Comparison of ENCODE assay signal across 32 cellular contexts in the genomic region with DNA sequence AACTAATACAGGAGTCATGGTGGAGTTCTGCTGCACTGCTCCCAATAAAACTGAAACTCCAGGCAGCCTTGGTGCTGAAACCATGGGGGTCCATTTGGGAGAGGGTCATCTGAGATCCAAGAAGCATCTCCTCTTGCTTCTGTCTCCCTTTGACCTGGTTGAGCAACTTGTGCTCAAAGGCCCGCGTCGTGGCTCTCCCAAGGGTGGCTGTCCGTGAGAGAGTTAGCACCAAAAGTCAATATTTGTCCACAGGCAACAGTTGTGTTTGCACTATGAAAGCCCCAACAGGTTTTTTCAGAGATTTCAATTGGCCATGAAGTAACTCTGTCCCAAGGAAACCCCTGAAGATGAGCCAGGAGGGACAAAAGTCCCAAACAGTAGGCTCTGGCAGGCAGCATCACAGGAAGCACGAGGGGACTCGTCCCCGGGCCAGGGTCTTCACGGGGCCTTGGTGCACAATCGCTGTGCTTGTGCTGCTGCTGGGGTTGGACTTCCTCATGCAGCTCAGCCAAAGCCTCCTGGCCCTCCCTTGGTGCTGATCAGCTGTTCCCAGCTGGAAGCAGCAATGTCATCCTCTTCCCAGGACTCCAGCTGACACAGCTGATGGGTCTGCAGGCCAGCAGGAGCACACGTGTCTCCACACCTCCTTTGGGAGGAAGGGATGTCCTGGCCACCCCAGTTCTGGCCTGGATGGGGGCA. TPM values are rescaled to one million over a fixed set of nuclear protein-coding genes. Genes with fewer than 3 reads are reported as not detected.
DNase-seq lines count a peak whose midpoint lies in the region; ATAC-seq and TF ChIP-seq lines count a peak whose summit lies in the region.
"Had no signal": no experiment of that assay in that cellular context is flagged by ENCODE, and none has a peak within 500 bp of the region (broad histone marks: within the 10 kb centered on the region; RNA-seq: fewer than 3 reads in every experiment).

No MANE protein-coding gene starts in this region.

- TF ChIP-seq CTCF in Caco-2 (IDR thresholded peaks at IDR 0.05; ENCODE audit: insufficient read depth in 1 of 2, low read depth in 1 of 2, low read length in 1 of 2, severe bottlenecking in 1 of 2, unreplicated experiment in 1 of 2), result no peak
- TF ChIP-seq CTCF in VCaP (conservative IDR thresholded peaks at IDR 0.05), result no peak

- CTCF ChIA-PET in Caco-2 (lab: Charles Lee), result no interaction called here

- H3K9me3 Mint-ChIP-seq in Caco-2 (ENCODE audit: unreplicated experiment), result peaks cover 10% of the 10 kb centered on the region
- H3K9me3 Mint-ChIP-seq: activated CD4-positive, alpha-beta T cell treated with anti-CD3 and anti-CD28 coated beads, Interleukin-2, amount 10 ng/mL, durations not matched to agents 24 days and 14 days; activated naive CD4-positive, alpha-beta T cell treated with anti-CD3 and anti-CD28 coated beads, Interleukin-2, amount 50 U/mL, for 24 hours; activated T-helper 2 cell treated with anti-CD3 and anti-CD28 coated beads, Interferon-gamma antibody, Interleukin-2, Interleukin-4, amounts not matched to agents 10 μg/mL and 5 μg/mL and 100 μg/mL, durations not matched to agents 14 hours and 24 hours and 36 hours had no signal

- H3K36me3 ChIP-seq in Caco-2 (ENCODE audit: control insufficient read depth, insufficient read depth, low read length), result no peaks in the 10 kb centered on the region; the same call in 1 of the 2 replicates
- H3K36me3 ChIP-seq: BE2C, brain microvascular endothelial cell, HAP-1, heart right ventricle, ovary, SJSA1, uterus had no signal

- no peak overlapping the region for H3K27ac Mint-ChIP-seq in Caco-2 (ENCODE audit: unreplicated experiment)
- H3K27ac Mint-ChIP-seq: activated CD4-positive, alpha-beta T cell treated with anti-CD3 and anti-CD28 coated beads, Interleukin-2, amount 10 ng/mL, durations not matched to agents 24 days and 14 days; activated naive CD4-positive, alpha-beta T cell treated with anti-CD3 and anti-CD28 coated beads, Interleukin-2, amount 50 U/mL, for 24 hours; activated T-helper 2 cell treated with anti-CD3 and anti-CD28 coated beads, Interferon-gamma antibody, Interleukin-2, Interleukin-4, amounts not matched to agents 10 μg/mL and 5 μg/mL and 100 μg/mL, durations not matched to agents 14 hours and 24 hours and 36 hours had no signal

- BruUV-seq in Caco-2 (replicated peaks; lab: Mats Ljungman, UMichigan), result no TSS peak

- no peak overlapping the region for H3K4me3 Mint-ChIP-seq in Caco-2 (ENCODE audit: unreplicated experiment)
- H3K4me3 Mint-ChIP-seq: activated CD4-positive, alpha-beta T cell treated with anti-CD3 and anti-CD28 coated beads, Interleukin-2, amount 10 ng/mL, durations not matched to agents 24 days and 14 days; activated naive CD4-positive, alpha-beta T cell treated with anti-CD3 and anti-CD28 coated beads, Interleukin-2, amount 50 U/mL, for 24 hours; neural crest cell had no signal

- no peaks in the 10 kb centered on the region for H3K9me3 ChIP-seq in Caco-2
- H3K9me3 ChIP-seq: BE2C, HAP-1, ovary, SJSA1, testis, uterus had no signal

- no peaks in the 10 kb centered on the region for H3K27me3 Mint-ChIP-seq in Caco-2 (ENCODE audit: insufficient read depth, unreplicated experiment)
- H3K27me3 Mint-ChIP-seq: activated CD4-positive, alpha-beta T cell treated with anti-CD3 and anti-CD28 coated beads, Interleukin-2, amount 10 ng/mL, durations not matched to agents 24 days and 14 days; activated naive CD4-positive, alpha-beta T cell treated with anti-CD3 and anti-CD28 coated beads, Interleukin-2, amount 50 U/mL, for 24 hours had no signal

- peak overlapping the region; percentile 63 for H3K27ac ChIP-seq in VCaP
- H3K27ac ChIP-seq: brain microvascular endothelial cell, heart right ventricle, ovary, SJSA1, testis, uterus had no signal

- H3K4me1 Mint-ChIP-seq in Caco-2 (ENCODE audit: low read depth, unreplicated experiment), result peaks cover 23% of the 10 kb centered on the region
- H3K4me1 Mint-ChIP-seq: activated CD4-positive, alpha-beta T cell treated with anti-CD3 and anti-CD28 coated beads, Interleukin-2, amount 10 ng/mL, durations not matched to agents 24 days and 14 days; activated naive CD4-positive, alpha-beta T cell treated with anti-CD3 and anti-CD28 coated beads, Interleukin-2, amount 50 U/mL, for 24 hours had no signal

- H3K27me3 ChIP-seq in Caco-2 (replicated peaks; ENCODE audit: control insufficient read depth, insufficient read depth, low read length), result no peaks in the 10 kb centered on the region
- H3K27me3 ChIP-seq: BE2C, brain microvascular endothelial cell, ovary, SJSA1, testis, uterus had no signal

- H3K4me1 ChIP-seq in Caco-2, result peaks cover 26% of the 10 kb centered on the region
- H3K4me1 ChIP-seq: BE2C, heart right ventricle, testis, uterus had no signal

- ATAC-seq in HG03571 (IDR thresholded peaks at IDR 0.05; ENCODE audit: unreplicated experiment), result no peak

- DNase-seq in Caco-2 (peak; percentile 73 to 78), NCI-H146 (lab: John Stamatoyannopoulos, UW) (peak; percentile 70), myocyte (ENCODE audit: low read depth) (peak; percentile 34), dedifferentiated amniotic fluid mesenchymal stem cell (ENCODE audit: extremely low spot score) (no peak), NCI-H524 treated with DMSO at 0.1 percent for 48 hours (lab: John Stamatoyannopoulos, UW) (no peak)
- DNase-seq: activated CD4-positive, alpha-beta T cell treated with anti-CD3 and anti-CD28 coated beads, Interleukin-2, amount 10 ng/mL, durations not matched to agents 24 days and 14 days; activated CD8-positive, alpha-beta memory T cell treated with anti-CD3 and anti-CD28 coated beads for 24 hours; activated T-cell treated with anti-CD3 and anti-CD28 coated beads for 4 hours; amniotic stem cell; BE2C; brain microvascular endothelial cell; DMS79 treated with DMSO at 0.1 percent for 48 hours; GDM1; heart right ventricle; NCI-H1694 treated with DMSO at 0.1 percent for 48 hours; NCI-H2171; NCI-H526 treated with DMSO at 0.1 percent for 48 hours; ovary; retina; stimulated activated CD4-positive, alpha-beta T cell treated with anti-CD3 and anti-CD28 coated beads, Interleukin-1b, Interleukin-23, amount 100 ng/mL, for 48 hours; stimulated activated naive CD4-positive, alpha-beta T cell treated with Interleukin-2 at 50 U/mL for 16 hours; T-helper 9 cell; testis; uterus had no signal

- no peak overlapping the region for H3K4me3 ChIP-seq in Caco-2 (ENCODE audit: low read depth, low read length)
- H3K4me3 ChIP-seq: HAP-1, heart right ventricle, lung, ovary, SJSA1, testis, uterus had no signal

- intact Hi-C loops in Caco-2 (cut with micrococcal nuclease; ENCODE audit: unreplicated experiment), result loop anchor here (2.0 kb wide), 3 partner anchors 40 to 94 kb away; a partner anchor contains a TSS

- POLR2A ChIA-PET in Caco-2 (lab: Charles Lee), result no interaction called here

- H3K36me3 Mint-ChIP-seq in Caco-2 (ENCODE audit: insufficient read depth, unreplicated experiment), result no peaks in the 10 kb centered on the region
- H3K36me3 Mint-ChIP-seq: activated naive CD4-positive, alpha-beta T cell treated with anti-CD3 and anti-CD28 coated beads, Interleukin-2, amount 50 U/mL, for 24 hours had no signal

RNA-seq across cellular contexts. Expression of a gene that starts 39.4 kb away (rescaled TPM):
- total RNA-seq in Caco-2 (2022) (8.8 and 8.9 TPM in 2 replicates), myocyte (34.5 and 35.5 TPM in 2 replicates)
- 19.6 TPM for polyA plus RNA-seq in myocyte (2012)
- total RNA-seq: activated CD4-positive, alpha-beta T cell treated with anti-CD3 and anti-CD28 coated beads, Interleukin-2, amount 10 ng/mL, durations not matched to agents 24 days and 14 days had no signal

Comparison
In these comparisons a context has a peak if more than half of its experiments do, and no peak if none do; other contexts are left out.
1. DNase-seq: peak in Caco-2 (2 of 2), NCI-H146 (single experiment) and myocyte (single experiment); none in dedifferentiated amniotic fluid mesenchymal stem cell (single experiment) and NCI-H524 treated with DMSO at 0.1 percent for 48 hours (single experiment).